21 cellular contexts compared by ENCODE assay signal in the genomic region with DNA sequence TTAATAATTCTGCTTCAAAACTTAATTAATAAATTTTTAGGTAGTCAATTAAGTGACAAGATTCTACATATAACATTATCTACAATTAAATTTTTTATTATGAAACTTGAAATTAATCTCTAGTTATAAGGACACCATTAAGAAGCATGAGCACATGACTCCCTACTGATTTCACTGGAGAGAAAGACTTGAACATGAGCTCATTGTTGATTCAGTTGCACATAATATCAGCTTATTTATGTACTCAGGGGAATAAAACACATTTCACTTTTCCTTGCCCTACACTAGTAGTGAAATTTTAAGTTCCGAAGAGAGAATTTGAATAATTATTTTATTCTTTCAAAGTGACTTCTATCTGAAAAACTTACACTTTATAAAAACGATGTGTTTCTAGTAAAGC.
"Had no signal": no experiment of that assay in that cellular context is flagged by ENCODE, and none has a peak within 500 bp of the region (broad histone marks: within the 10 kb centered on the region; RNA-seq: fewer than 3 reads in every experiment).

No MANE protein-coding gene starts in this region.

- H3K27me3 ChIP-seq: breast epithelium, esophagus muscularis mucosa, neutrophil, right lobe of liver, spleen, testis, uterus had no signal

- FAIRE-seq: keratinocyte had no signal

- H3K4me3 ChIP-seq: breast epithelium, coronary artery, esophagus muscularis mucosa, right lobe of liver, spleen, testis, uterus had no signal

- H3K9me3 ChIP-seq: breast epithelium, esophagus muscularis mucosa, neutrophil, right lobe of liver, spleen, testis, uterus had no signal

- H3K4me1 ChIP-seq: breast epithelium, right lobe of liver, spleen, uterus had no signal

- ATAC-seq: activated naive CD8-positive, alpha-beta T cell treated with anti-CD3 and anti-CD28 coated beads, Interleukin-2, amount 50 U/mL, for 24 hours; activated T-cell treated with anti-CD3 and anti-CD28 coated beads, Interleukin-2, amount 50 U/mL, for 72 hours; right lobe of liver; T-helper 17 cell had no signal

- DNase-seq: activated CD4-positive, alpha-beta memory T cell treated with anti-CD3 and anti-CD28 coated beads for 36 hours; activated CD4-positive, alpha-beta T cell treated with anti-CD3 and anti-CD28 coated beads for 48 hours; activated CD4-positive, CD25-positive, alpha-beta regulatory T cell; activated effector memory CD4-positive, alpha-beta T cell treated with Interleukin-2 at 50 U/mL for 16 hours; activated naive CD4-positive, alpha-beta T cell treated with anti-CD3 and anti-CD28 coated beads, Interleukin-2, amount 50 U/mL, for 16 hours; activated naive CD8-positive, alpha-beta T cell treated with anti-CD3 and anti-CD28 coated beads, Interleukin-2, amount 50 U/mL, for 24 hours; activated T-cell treated with anti-CD3 and anti-CD28 coated beads, Interleukin-2, amount 50 U/mL, for 72 hours; aorta; right lobe of liver; stimulated activated CD4-positive, alpha-beta T cell treated with anti-CD3 and anti-CD28 coated beads, Interleukin-4, amount 100 ng/mL, for 1 hour; stimulated activated naive CD4-positive, alpha-beta T cell; T-helper 17 cell; testis; trophoblast cell; uterus had no signal

- H3K36me3 ChIP-seq: breast epithelium, esophagus muscularis mucosa, neutrophil, right lobe of liver, spleen, uterus had no signal

- H3K27ac ChIP-seq: breast epithelium, coronary artery, esophagus muscularis mucosa, neutrophil, right lobe of liver, spleen, testis, uterus had no signal
